Comparison of ENCODE assay signal across 8 cellular contexts in the genomic region with DNA sequence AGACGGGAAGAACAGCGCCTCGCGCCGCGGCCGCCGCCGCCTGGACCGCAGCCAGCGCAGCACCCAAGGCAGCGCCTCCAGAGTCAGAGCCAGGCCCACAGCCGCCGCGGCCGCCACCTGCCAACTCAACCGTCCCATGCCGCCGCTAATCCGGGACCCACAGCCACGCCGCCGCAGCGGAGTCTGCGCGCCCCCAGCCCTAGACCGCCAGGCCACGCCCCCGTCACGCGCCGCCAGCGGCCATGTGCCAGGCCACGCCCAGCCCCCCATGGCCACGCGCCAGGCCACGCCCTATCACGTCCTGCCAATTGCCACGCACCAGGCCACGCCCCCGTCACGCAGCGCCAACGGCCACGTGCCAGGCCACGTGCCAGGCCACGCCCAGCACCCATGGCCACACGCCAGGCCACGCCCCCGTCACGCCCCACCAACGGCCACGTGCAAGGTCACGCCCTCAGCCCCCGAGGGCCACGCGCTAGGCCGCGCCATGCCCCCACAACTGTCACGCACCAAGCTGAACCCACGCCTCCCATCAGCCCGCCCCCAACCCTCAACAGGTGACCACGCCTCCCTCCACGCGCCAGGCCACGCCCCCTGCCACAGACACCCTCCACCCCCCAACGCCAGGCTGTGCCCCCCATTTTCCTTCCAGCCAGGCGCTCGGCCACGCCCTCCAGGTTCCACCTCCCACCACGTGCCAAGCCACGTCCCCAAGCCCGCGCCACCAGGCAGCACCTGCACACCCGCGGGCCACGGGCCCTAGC. TPM values are rescaled to one million over a fixed set of nuclear protein-coding genes. Genes with fewer than 3 reads are reported as not detected.
A peak's percentile ranks its signal among the peaks of the same experiment; 100 is the strongest.
DNase-seq lines count a peak whose midpoint lies in the region; ATAC-seq, FAIRE-seq and TF ChIP-seq lines count a peak whose summit lies in the region.

A gene with protein sequence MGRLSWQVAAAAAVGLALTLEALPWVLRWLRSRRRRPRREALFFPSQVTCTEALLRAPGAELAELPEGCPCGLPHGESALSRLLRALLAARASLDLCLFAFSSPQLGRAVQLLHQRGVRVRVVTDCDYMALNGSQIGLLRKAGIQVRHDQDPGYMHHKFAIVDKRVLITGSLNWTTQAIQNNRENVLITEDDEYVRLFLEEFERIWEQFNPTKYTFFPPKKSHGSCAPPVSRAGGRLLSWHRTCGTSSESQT (minus strand): TSS at position 185 of the 764 bp plus-strand sequence. CDS start 47 bp downstream, at position 138.

- peaks cover 19% of the 10 kb centered on the region for H3K4me1 ChIP-seq in A549

- CTCF ChIA-PET in A549 (lab: Yijun Ruan, JAX): interaction anchor here (0.6 to 2.0 kb wide), 4 partner anchors 12 to 429 kb away, joined by 3 to 5 read pairs (median 4); no protein-coding TSS in a partner anchor
- CTCF ChIA-PET in activated CD8-positive, alpha-beta T cell treated with anti-CD3 and anti-CD28 coated beads, Interleukin-2, amount 10 ng/mL, durations not matched to agents 7 days and 5 days (lab: Charles Lee): no interaction called here

- no peak for TF ChIP-seq EP300 in A549 (IDR thresholded peaks at IDR 0.05)

- peak; percentile 82 for FAIRE-seq in A549 (lab: Jason Lieb, UNC)

- H3K4me2 ChIP-seq in A549: peak within 1 kb of the TSS; percentile 99

- peaks cover 33% of the 10 kb centered on the region for H3K4me1 Mint-ChIP-seq in activated CD8-positive, alpha-beta T cell treated with anti-CD3 and anti-CD28 coated beads, Interleukin-2, amount 10 ng/mL, durations not matched to agents 7 days and 5 days (ENCODE audit: low read depth)
- H3K4me1 Mint-ChIP-seq in naive B cell: peaks cover 10 to 21% (median 20%) of the 10 kb centered on the region in 3 donors
- H3K4me1 Mint-ChIP-seq in stimulated activated naive CD8-positive, alpha-beta T cell treated with anti-CD3 and anti-CD28 coated beads, Interleukin-15, amount 100 ng/mL, for 72 hours: peaks cover 44% of the 10 kb centered on the region

- peaks cover 13% of the 10 kb centered on the region for H3K36me3 Mint-ChIP-seq in activated CD8-positive, alpha-beta T cell treated with anti-CD3 and anti-CD28 coated beads, Interleukin-2, amount 10 ng/mL, durations not matched to agents 7 days and 5 days (ENCODE audit: low read depth)
- no peaks in the 10 kb centered on the region for H3K36me3 Mint-ChIP-seq in naive B cell

- peak within 1 kb of the TSS; percentile 92 for H3K27ac Mint-ChIP-seq in activated CD8-positive, alpha-beta T cell treated with anti-CD3 and anti-CD28 coated beads, Interleukin-2, amount 10 ng/mL, durations not matched to agents 7 days and 5 days
- peak within 1 kb of the TSS; percentile 60 to 97 (median 81) for H3K27ac Mint-ChIP-seq in naive B cell
- H3K27ac Mint-ChIP-seq in stimulated activated naive CD8-positive, alpha-beta T cell treated with anti-CD3 and anti-CD28 coated beads, Interleukin-15, amount 100 ng/mL, for 72 hours: peak within 1 kb of the TSS; percentile 97

- no peak for TF ChIP-seq RAD21 in A549 (conservative IDR thresholded peaks at IDR 0.05 in 1 of 2, IDR thresholded peaks at IDR 0.05 in 1 of 2)

- no peaks in the 10 kb centered on the region for H3K9me3 Mint-ChIP-seq in activated CD8-positive, alpha-beta T cell treated with anti-CD3 and anti-CD28 coated beads, Interleukin-2, amount 10 ng/mL, durations not matched to agents 7 days and 5 days (ENCODE audit: insufficient read depth)
- H3K9me3 Mint-ChIP-seq in naive B cell: peaks cover 0 to 2% (median 0%) of the 10 kb centered on the region in 7 donors
- peaks cover 0 to 6% of the 10 kb centered on the region in 2 donors for H3K9me3 Mint-ChIP-seq in stimulated activated naive CD8-positive, alpha-beta T cell treated with anti-CD3 and anti-CD28 coated beads, Interleukin-15, amount 100 ng/mL, for 72 hours

- peak; percentile 46; the same call in 1 of the 2 replicates for TF ChIP-seq POLR2A in A549 (IDR thresholded peaks at IDR 0.05; ENCODE audit: low read length)

- DNase-seq in A549 (ENCODE audit: low read depth in 1 of 2, low spot score in 1 of 2): peak; percentile 72 to 93
- DNase-seq in NK-92 treated with Interleukin-12 subunit alpha and Interleukin-12 subunit beta, amount 100 ng/mL, for 24 hours (lab: John Stamatoyannopoulos, UW): peak; percentile 81
- DNase-seq in activated CD8-positive, alpha-beta T cell treated with anti-CD3 and anti-CD28 coated beads, Interleukin-2, amount 10 ng/mL, durations not matched to agents 7 days and 5 days: peak; percentile 90
- DNase-seq in effector CD8-positive, alpha-beta T cell (lab: John Stamatoyannopoulos, UW): peak; percentile 90
- DNase-seq in naive B cell: peak; percentile 88
- peak; percentile 90 to 94 for DNase-seq in stimulated activated naive CD8-positive, alpha-beta T cell treated with anti-CD3 and anti-CD28 coated beads, Interleukin-15, amount 100 ng/mL, for 72 hours

- no peaks in the 10 kb centered on the region for H3K27me3 Mint-ChIP-seq in activated CD8-positive, alpha-beta T cell treated with anti-CD3 and anti-CD28 coated beads, Interleukin-2, amount 10 ng/mL, durations not matched to agents 7 days and 5 days (ENCODE audit: low read depth)
- no peaks in the 10 kb centered on the region for H3K27me3 Mint-ChIP-seq in naive B cell
- no peaks in the 10 kb centered on the region for H3K27me3 Mint-ChIP-seq in stimulated activated naive CD8-positive, alpha-beta T cell treated with anti-CD3 and anti-CD28 coated beads, Interleukin-15, amount 100 ng/mL, for 72 hours

- H3K27ac ChIP-seq in A549: peak within 1 kb of the TSS; percentile 84 to 89

- peak within 1 kb of the TSS; percentile 78 for H3K4me3 ChIP-seq in A549

- 16% methylated on average over 43 of the region's 77 CpGs for WGBS in A549 (ENCODE audit: missing lambda C conversion rate)

- H3K4me3 Mint-ChIP-seq in activated CD8-positive, alpha-beta T cell treated with anti-CD3 and anti-CD28 coated beads, Interleukin-2, amount 10 ng/mL, durations not matched to agents 7 days and 5 days: peak within 1 kb of the TSS; percentile 89
- H3K4me3 Mint-ChIP-seq in naive B cell: peak within 1 kb of the TSS; percentile 74 to 92 (median 86)
- H3K4me3 Mint-ChIP-seq in stimulated activated naive CD8-positive, alpha-beta T cell treated with anti-CD3 and anti-CD28 coated beads, Interleukin-15, amount 100 ng/mL, for 72 hours: peak within 1 kb of the TSS; percentile 86 to 89

- no peaks in the 10 kb centered on the region for H3K9me3 ChIP-seq in A549

- ATAC-seq in A549: peak; percentile 59 to 60
- peak; percentile 68 for ATAC-seq in GM18867 (IDR thresholded peaks at IDR 0.05; ENCODE audit: unreplicated experiment)
- ATAC-seq in HG03442 (IDR thresholded peaks at IDR 0.05; ENCODE audit: unreplicated experiment): peak; percentile 47
- peak; percentile 73 for ATAC-seq in activated CD8-positive, alpha-beta T cell treated with anti-CD3 and anti-CD28 coated beads, Interleukin-2, amount 10 ng/mL, durations not matched to agents 7 days and 5 days
- ATAC-seq in naive B cell (ENCODE audit: low read depth in 2 of 2): peak; percentile 77 to 86
- peak; percentile 78 for ATAC-seq in stimulated activated naive CD8-positive, alpha-beta T cell treated with anti-CD3 and anti-CD28 coated beads, Interleukin-15, amount 100 ng/mL, for 72 hours

- POLR2A ChIA-PET in A549 (lab: Yijun Ruan, JAX): interaction anchor here (1.4 kb wide), 1 partner anchor 15 kb away, joined by 3 read pairs; no protein-coding TSS in a partner anchor
- POLR2A ChIA-PET in activated CD8-positive, alpha-beta T cell treated with anti-CD3 and anti-CD28 coated beads, Interleukin-2, amount 10 ng/mL, durations not matched to agents 7 days and 5 days (lab: Charles Lee): interaction anchor here (1.0 kb wide), 1 partner anchor 31 kb away, joined by 4 read pairs; no protein-coding TSS in a partner anchor

- TF ChIP-seq CTCF in A549 (IDR thresholded peaks at IDR 0.05): no peak

TF ChIP-seq in A549, 52 proteins besides CTCF, POLR2A, EP300 and RAD21 (continues in another document):
- TF ChIP-seq, protein P1, sequence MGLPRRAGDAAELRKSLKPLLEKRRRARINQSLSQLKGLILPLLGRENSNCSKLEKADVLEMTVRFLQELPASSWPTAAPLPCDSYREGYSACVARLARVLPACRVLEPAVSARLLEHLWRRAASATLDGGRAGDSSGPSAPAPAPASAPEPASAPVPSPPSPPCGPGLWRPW (IDR thresholded peaks at IDR 0.05): no peak
- TF ChIP-seq HOXA7 (CRISPR knock-in tag; IDR thresholded peaks at IDR 0.05): no peak
- TF ChIP-seq RNF2 (IDR thresholded peaks at IDR 0.05; ENCODE audit: borderline replicate concordance, low read depth): no peak
- TF ChIP-seq, protein P2, sequence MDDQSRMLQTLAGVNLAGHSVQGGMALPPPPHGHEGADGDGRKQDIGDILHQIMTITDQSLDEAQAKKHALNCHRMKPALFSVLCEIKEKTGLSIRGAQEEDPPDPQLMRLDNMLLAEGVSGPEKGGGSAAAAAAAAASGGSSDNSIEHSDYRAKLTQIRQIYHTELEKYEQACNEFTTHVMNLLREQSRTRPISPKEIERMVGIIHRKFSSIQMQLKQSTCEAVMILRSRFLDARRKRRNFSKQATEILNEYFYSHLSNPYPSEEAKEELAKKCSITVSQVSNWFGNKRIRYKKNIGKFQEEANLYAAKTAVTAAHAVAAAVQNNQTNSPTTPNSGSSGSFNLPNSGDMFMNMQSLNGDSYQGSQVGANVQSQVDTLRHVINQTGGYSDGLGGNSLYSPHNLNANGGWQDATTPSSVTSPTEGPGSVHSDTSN (IDR thresholded peaks at IDR 0.05): no peak
- TF ChIP-seq CBX2 (IDR thresholded peaks at IDR 0.05; ENCODE audit: borderline replicate concordance, low read depth): no peak
- TF ChIP-seq TP53 (CRISPR knock-in tag; IDR thresholded peaks at IDR 0.05): no peak
- no peak for TF ChIP-seq ZSCAN20 (CRISPR knock-in tag; IDR thresholded peaks at IDR 0.05)
- no peak for TF ChIP-seq FOSB (CRISPR knock-in tag; IDR thresholded peaks at IDR 0.05)
- TF ChIP-seq POLR2AphosphoS2 (conservative IDR thresholded peaks at IDR 0.05; ENCODE audit: low read length): no peak

RNA-seq across cellular contexts. Expression of the gene that starts here (rescaled TPM):
- polyA plus RNA-seq in A549 (2011; rRNA removed) (5.4 and 5.7 TPM in 2 replicates), A549 (2017; fragmentation: RNase III; extraction: RNeasy Plus Mini Kit Qiagen cat#74134 plus additional on column Dnase treatment) (5.6 to 6.6 TPM (median 5.6 TPM) in 3 replicates), naive B cell (ENCODE audit: low read depth in 6 of 6) (10 to 100 TPM in 1 of 6 donors, 1 to 10 TPM in 4, not detected in 1; 1.9 to 22.0 (median 4.1) TPM)
- polyA plus RNA-seq in A549 (2012; cell fraction: cytosol; rRNA removed): 5.7 and 7.7 TPM in 2 replicates
- polyA plus RNA-seq in A549 (2012; cell fraction: nucleus; rRNA removed): 6.5 and 9.7 TPM in 2 replicates
- polyA minus RNA-seq in A549 (2011; rRNA and poly(A)+ RNA removed): 4.5 and 5.1 TPM in 2 replicates
- total RNA-seq in activated CD8-positive, alpha-beta T cell treated with anti-CD3 and anti-CD28 coated beads, Interleukin-2, amount 10 ng/mL, durations not matched to agents 7 days and 5 days: 1 to 10 TPM; 3.8 to 4.2 TPM

Comparison
In these comparisons a context has a peak if more than half of its experiments do, and no peak if none do; other contexts are left out.
1. Peak in every context shown above with its lines: DNase-seq, ATAC-seq, H3K4me3 ChIP-seq and H3K27ac ChIP-seq.